ENCODE assay signal across 23 cellular contexts in genomic region chr2:106037262-106037661, GRCh38.
"Had no signal": no experiment of that assay in that cellular context is flagged by ENCODE, and none has a peak within 500 bp of the region (broad histone marks: within the 10 kb centered on the region; RNA-seq: fewer than 3 reads in every experiment).

No MANE protein-coding gene starts in this region.

- H3K9me3 ChIP-seq: colonic mucosa, esophagus muscularis mucosa, neutrophil, right atrium auricular region, sigmoid colon, testis, tibial artery had no signal

- ATAC-seq: left lobe of liver; natural killer cell; stimulated activated memory B cell treated with anti-CD40 and anti-IgM and Interleukin-4, amounts not matched to agents 10 μg/mL and 1 μg/mL and 100 μg/mL, for 72 hours; stimulated activated naive CD8-positive, alpha-beta T cell treated with anti-CD3 and anti-CD28 coated beads, Interleukin-15, Interleukin-2, amounts not matched to agents 100 U/mL and 50 U/mL, for 24 hours had no signal

- DNase-seq: colonic mucosa; effector CD8-positive, alpha-beta T cell; foreskin melanocyte; head of caudate nucleus; kidney; natural killer cell; sigmoid colon; stimulated activated CD4-positive, alpha-beta T cell treated with anti-CD3 and anti-CD28 coated beads, Interleukin-4, amount 100 ng/mL, for 4 hours; stimulated activated naive CD8-positive, alpha-beta T cell treated with anti-CD3 and anti-CD28 coated beads, Interleukin-15, Interleukin-2, amounts not matched to agents 100 U/mL and 50 U/mL, for 24 hours; substantia nigra; testis; tibial artery had no signal

- H3K36me3 Mint-ChIP-seq: memory B cell; natural killer cell; stimulated activated memory B cell treated with anti-CD40 and anti-IgM and Interleukin-4, amounts not matched to agents 10 μg/mL and 1 μg/mL and 100 μg/mL, for 72 hours; type B pancreatic cell had no signal

- H3K79me2 ChIP-seq: parathyroid adenoma had no signal

- H3K4me3 Mint-ChIP-seq: dendritic cell treated with granulocyte-macrophage colony-stimulating factor and Interleukin-4, amounts not matched to agents 40 ng/mL and 50 ng/mL, for 4 days; memory B cell; natural killer cell; stimulated activated memory B cell treated with anti-CD40 and anti-IgM and Interleukin-4, amounts not matched to agents 10 μg/mL and 1 μg/mL and 100 μg/mL, for 72 hours; type B pancreatic cell had no signal

- H2AFZ ChIP-seq: parathyroid adenoma had no signal

- H3K27ac Mint-ChIP-seq: dendritic cell treated with granulocyte-macrophage colony-stimulating factor and Interleukin-4, amounts not matched to agents 40 ng/mL and 50 ng/mL, for 4 days; memory B cell; natural killer cell; progenitor cell of endocrine pancreas; stimulated activated memory B cell treated with anti-CD40 and anti-IgM and Interleukin-4, amounts not matched to agents 10 μg/mL and 1 μg/mL and 100 μg/mL, for 72 hours; type B pancreatic cell had no signal

- H3K4me3 ChIP-seq: colonic mucosa, esophagus muscularis mucosa, lung, right atrium auricular region, sigmoid colon, testis, tibial artery had no signal

- H3K9me3 Mint-ChIP-seq: dendritic cell treated with granulocyte-macrophage colony-stimulating factor and Interleukin-4, amounts not matched to agents 40 ng/mL and 50 ng/mL, for 4 days; memory B cell; natural killer cell; type B pancreatic cell had no signal

- H3K36me3 ChIP-seq: colonic mucosa, esophagus muscularis mucosa, neutrophil, right atrium auricular region, sigmoid colon, tibial artery had no signal

- H3K4me1 Mint-ChIP-seq: memory B cell had no signal

- H3K27me3 Mint-ChIP-seq: dendritic cell treated with granulocyte-macrophage colony-stimulating factor and Interleukin-4, amounts not matched to agents 40 ng/mL and 50 ng/mL, for 4 days; stimulated activated memory B cell treated with anti-CD40 and anti-IgM and Interleukin-4, amounts not matched to agents 10 μg/mL and 1 μg/mL and 100 μg/mL, for 72 hours; type B pancreatic cell had no signal

- H3K27ac ChIP-seq: colonic mucosa, esophagus muscularis mucosa, neutrophil, parathyroid adenoma, right atrium auricular region, testis, tibial artery had no signal

- H3K4me1 ChIP-seq: colonic mucosa, parathyroid adenoma, right atrium auricular region, testis had no signal

- H3K27me3 ChIP-seq: colonic mucosa, esophagus muscularis mucosa, neutrophil, right atrium auricular region, sigmoid colon, testis, tibial artery had no signal
